In the genomic region with DNA sequence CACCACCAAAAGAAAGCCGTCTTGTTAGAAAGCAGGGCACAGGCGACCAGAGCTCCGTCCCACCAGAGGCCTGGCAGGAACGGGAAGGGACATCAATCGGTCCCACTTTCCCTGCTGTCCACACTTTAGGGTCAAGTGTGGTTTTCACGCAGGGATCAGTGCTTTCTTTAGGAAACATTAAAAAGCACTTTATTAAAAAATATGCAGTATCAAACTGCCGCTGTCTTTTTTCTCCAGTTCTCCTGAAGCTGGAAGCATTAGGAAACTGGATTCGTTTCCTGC, we compare ENCODE assay signal across 1 cellular context.
TF ChIP-seq lines count a peak whose summit lies in the region.

No MANE protein-coding gene starts in this region.

TF ChIP-seq in GM12878, 131 proteins besides CTCF, POLR2A, EP300 and RAD21:
- TF ChIP-seq, protein P1, sequence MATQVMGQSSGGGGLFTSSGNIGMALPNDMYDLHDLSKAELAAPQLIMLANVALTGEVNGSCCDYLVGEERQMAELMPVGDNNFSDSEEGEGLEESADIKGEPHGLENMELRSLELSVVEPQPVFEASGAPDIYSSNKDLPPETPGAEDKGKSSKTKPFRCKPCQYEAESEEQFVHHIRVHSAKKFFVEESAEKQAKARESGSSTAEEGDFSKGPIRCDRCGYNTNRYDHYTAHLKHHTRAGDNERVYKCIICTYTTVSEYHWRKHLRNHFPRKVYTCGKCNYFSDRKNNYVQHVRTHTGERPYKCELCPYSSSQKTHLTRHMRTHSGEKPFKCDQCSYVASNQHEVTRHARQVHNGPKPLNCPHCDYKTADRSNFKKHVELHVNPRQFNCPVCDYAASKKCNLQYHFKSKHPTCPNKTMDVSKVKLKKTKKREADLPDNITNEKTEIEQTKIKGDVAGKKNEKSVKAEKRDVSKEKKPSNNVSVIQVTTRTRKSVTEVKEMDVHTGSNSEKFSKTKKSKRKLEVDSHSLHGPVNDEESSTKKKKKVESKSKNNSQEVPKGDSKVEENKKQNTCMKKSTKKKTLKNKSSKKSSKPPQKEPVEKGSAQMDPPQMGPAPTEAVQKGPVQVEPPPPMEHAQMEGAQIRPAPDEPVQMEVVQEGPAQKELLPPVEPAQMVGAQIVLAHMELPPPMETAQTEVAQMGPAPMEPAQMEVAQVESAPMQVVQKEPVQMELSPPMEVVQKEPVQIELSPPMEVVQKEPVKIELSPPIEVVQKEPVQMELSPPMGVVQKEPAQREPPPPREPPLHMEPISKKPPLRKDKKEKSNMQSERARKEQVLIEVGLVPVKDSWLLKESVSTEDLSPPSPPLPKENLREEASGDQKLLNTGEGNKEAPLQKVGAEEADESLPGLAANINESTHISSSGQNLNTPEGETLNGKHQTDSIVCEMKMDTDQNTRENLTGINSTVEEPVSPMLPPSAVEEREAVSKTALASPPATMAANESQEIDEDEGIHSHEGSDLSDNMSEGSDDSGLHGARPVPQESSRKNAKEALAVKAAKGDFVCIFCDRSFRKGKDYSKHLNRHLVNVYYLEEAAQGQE (IDR thresholded peaks at IDR 0.05; ENCODE audit: low read depth, low read length), result no peak
- TF ChIP-seq BCL11A (IDR thresholded peaks at IDR 0.05; ENCODE audit: low read depth, low read length) (no peak), BMI1 (IDR thresholded peaks at IDR 0.05; ENCODE audit: borderline replicate concordance) (0 out of 2 replicates have a peak, but pooled peaks have one; percentile 13), ZSCAN29 (IDR thresholded peaks at IDR 0.05) (no peak), YY1 (IDR thresholded peaks at IDR 0.05; ENCODE audit: low read depth, low read length) (no peak), EED (IDR thresholded peaks at IDR 0.05; ENCODE audit: low read depth) (no peak), SKIL (IDR thresholded peaks at IDR 0.05; ENCODE audit: low read depth, poor library complexity, severe bottlenecking) (no peak)
- TF ChIP-seq, protein P2, sequence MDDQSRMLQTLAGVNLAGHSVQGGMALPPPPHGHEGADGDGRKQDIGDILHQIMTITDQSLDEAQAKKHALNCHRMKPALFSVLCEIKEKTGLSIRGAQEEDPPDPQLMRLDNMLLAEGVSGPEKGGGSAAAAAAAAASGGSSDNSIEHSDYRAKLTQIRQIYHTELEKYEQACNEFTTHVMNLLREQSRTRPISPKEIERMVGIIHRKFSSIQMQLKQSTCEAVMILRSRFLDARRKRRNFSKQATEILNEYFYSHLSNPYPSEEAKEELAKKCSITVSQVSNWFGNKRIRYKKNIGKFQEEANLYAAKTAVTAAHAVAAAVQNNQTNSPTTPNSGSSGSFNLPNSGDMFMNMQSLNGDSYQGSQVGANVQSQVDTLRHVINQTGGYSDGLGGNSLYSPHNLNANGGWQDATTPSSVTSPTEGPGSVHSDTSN (IDR thresholded peaks at IDR 0.05; ENCODE audit: insufficient replicate concordance, low read depth, low read length), result no peak
TF ChIP-seq in GM12878: peak in this region for 1.
